Comparison of ENCODE assay signal across 24 cellular contexts in the genomic region with DNA sequence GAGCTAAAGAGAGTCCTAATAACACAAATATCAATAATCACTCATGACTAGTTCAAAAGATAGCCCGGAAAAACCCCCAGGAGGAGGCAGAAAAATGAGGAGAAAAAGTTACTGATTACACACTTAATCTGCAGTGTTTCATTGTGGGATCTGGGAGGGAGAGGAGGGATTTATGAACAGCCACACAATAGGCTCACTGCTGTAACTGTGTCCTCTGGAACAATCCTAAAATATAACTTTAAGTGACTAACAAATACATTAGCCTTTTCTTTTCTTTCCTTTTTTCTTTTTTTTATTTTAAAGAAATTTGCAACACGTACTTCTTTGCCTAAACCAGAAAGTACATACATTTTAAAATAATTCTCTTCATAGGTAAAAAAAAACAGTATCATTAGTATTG.
"Had no signal": no experiment of that assay in that cellular context is flagged by ENCODE, and none has a peak within 500 bp of the region (broad histone marks: within the 10 kb centered on the region; RNA-seq: fewer than 3 reads in every experiment).

No MANE protein-coding gene starts in this region.

- H3K27ac ChIP-seq: ascending aorta, brain microvascular endothelial cell, dorsolateral prefrontal cortex, esophagus muscularis mucosa, left ventricle myocardium inferior, uterus, WERI-Rb-1 had no signal

- DNase-seq: activated CD4-positive, alpha-beta T cell treated with anti-CD3 and anti-CD28 coated beads, Interleukin-2, amount 10 ng/mL, durations not matched to agents 7 days and 5 days; activated CD4-positive, CD25-positive, alpha-beta regulatory T cell treated with anti-CD3 and anti-CD28 coated beads, Interleukin-2, amount 50 U/mL, for 72 hours; activated CD8-positive, alpha-beta T cell treated with anti-CD3 and anti-CD28 coated beads, Interleukin-2, amount 10 ng/mL, durations not matched to agents 7 days and 5 days; activated gamma-delta T cell treated with Interleukin-2 at 50 U/mL for 16 hours; brain microvascular endothelial cell; central memory CD4-positive, alpha-beta T cell; dorsolateral prefrontal cortex; effector memory CD8-positive, alpha-beta T cell; glutamatergic neuron; hippocampal formation; kidney glomerular epithelial cell; left ventricle myocardium inferior; naive thymus-derived CD4-positive, alpha-beta T cell; posterior cingulate gyrus; sigmoid colon; stimulated activated CD4-positive, alpha-beta T cell treated with anti-CD3 and anti-CD28 coated beads, Interleukin-2, amount 100 ng/mL, for 48 hours; stimulated activated CD8-positive, alpha-beta memory T cell treated with anti-CD3 and anti-CD28 coated beads, Interleukin-4, amount 100 ng/mL, for 48 hours; stimulated activated naive B cell treated with anti-CD40 and anti-IgM and Interleukin-4, amounts not matched to agents 10 μg/mL and 1 μg/mL and 100 μg/mL, for 72 hours; transverse colon; uterus; WERI-Rb-1 had no signal

- H3K36me3 ChIP-seq: left ventricle myocardium inferior, transverse colon, uterus, WERI-Rb-1 had no signal

- H3K4me3 ChIP-seq: ascending aorta, dorsolateral prefrontal cortex, esophagus muscularis mucosa, left ventricle myocardium inferior, sigmoid colon, transverse colon, uterus had no signal

- H3K9me3 ChIP-seq: ascending aorta, esophagus muscularis mucosa, left ventricle myocardium inferior, sigmoid colon, transverse colon, uterus had no signal

- ATAC-seq: activated CD8-positive, alpha-beta T cell treated with anti-CD3 and anti-CD28 coated beads, Interleukin-2, amount 10 ng/mL, durations not matched to agents 7 days and 5 days; activated naive CD4-positive, alpha-beta T cell treated with anti-CD3 and anti-CD28 coated beads, Interleukin-2, amount 50 U/mL, for 72 hours; effector memory CD8-positive, alpha-beta T cell; naive thymus-derived CD4-positive, alpha-beta T cell; stimulated activated naive B cell treated with anti-CD40 and anti-IgM and Interleukin-4, amounts not matched to agents 10 μg/mL and 1 μg/mL and 100 μg/mL, for 72 hours had no signal
